Comparison of ENCODE assay signal across 1 cellular context in the genomic region with DNA sequence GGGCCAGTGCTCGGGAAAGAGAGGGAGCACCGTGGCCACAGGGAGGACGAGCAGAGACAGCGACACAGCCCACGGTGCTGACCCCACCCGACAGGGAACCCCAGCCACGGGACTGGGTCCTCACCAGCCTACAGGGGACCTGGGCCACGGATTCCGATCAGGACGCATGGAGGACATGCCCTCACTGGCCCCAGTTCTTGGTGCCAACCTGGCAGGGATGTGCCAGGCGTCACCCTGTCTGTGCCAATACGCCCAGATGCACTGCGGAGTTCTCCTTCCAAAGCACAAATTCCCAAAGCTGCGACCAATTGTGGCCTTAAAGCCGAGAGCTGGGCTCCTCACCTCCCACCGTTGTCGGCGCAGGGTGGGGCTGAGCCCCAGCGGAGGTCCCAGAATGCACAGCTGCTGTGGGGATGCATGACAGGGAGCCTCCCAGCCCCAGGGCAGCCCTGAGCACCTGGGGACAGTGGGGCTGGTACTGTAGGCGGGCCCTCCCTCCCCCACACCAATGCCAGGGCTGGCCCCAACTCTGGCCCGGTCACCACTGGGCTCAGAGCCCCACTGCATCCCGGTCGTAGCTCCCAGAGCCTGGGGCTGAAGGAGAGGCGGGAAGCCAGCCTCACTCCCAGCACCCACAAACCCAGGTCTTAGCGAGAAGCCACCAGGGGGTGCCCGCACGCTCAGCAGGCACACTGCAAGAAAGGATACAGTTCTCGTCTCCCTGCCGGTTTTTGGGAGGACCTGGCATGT.
TF ChIP-seq lines count a peak whose summit lies in the region.

No MANE protein-coding gene starts in this region.

TF ChIP-seq in H1, 55 proteins besides CTCF, POLR2A, EP300 and RAD21:
- TF ChIP-seq KDM5A (IDR thresholded peaks at IDR 0.05; ENCODE audit: low read length) (no peak), POLR2AphosphoS5 (IDR thresholded peaks at IDR 0.05; ENCODE audit: low read depth, low read length) (no peak), PHF8 (conservative IDR thresholded peaks at IDR 0.05; ENCODE audit: low read depth, low read length) (no peak), SIN3A (conservative IDR thresholded peaks at IDR 0.05 in 1 of 2, IDR thresholded peaks at IDR 0.05 in 1 of 2; ENCODE audit: low read depth in 1 of 2, low read length in 2 of 2) (no peak), HDAC6 (IDR thresholded peaks at IDR 0.05; ENCODE audit: low read depth, low read length) (no peak)
